In genomic region chr12:66130267-66131066, GRCh38 we compare ENCODE assay signal across 1 cellular context.
TF ChIP-seq lines count a peak whose summit lies in the region.

Gene LLPH, minus strand, starts transcription at chr12:66130750. Its CDS starts 1,644 bp downstream, at chr12:66129106.

TF ChIP-seq in HepG2, 621 proteins besides CTCF, POLR2A, EP300 and RAD21 (continued from another document and continues in another):
- peak; percentile 21; the same call in 1 of the 2 replicates for TF ChIP-seq KDM4B (CRISPR knock-in tag; IDR thresholded peaks at IDR 0.05)
- TF ChIP-seq ZNF484 (CRISPR knock-in tag; IDR thresholded peaks at IDR 0.05; ENCODE audit: borderline replicate concordance, low read depth) = no peak
- no peak for TF ChIP-seq IRF1 (CRISPR knock-in tag; IDR thresholded peaks at IDR 0.05; ENCODE audit: low read depth)
- TF ChIP-seq ZFP62 (CRISPR knock-in tag; IDR thresholded peaks at IDR 0.05) = no peak
- no peak; the same call in 1 of the 2 replicates for TF ChIP-seq HOXA5 (CRISPR knock-in tag; IDR thresholded peaks at IDR 0.05)
- TF ChIP-seq MED13 (CRISPR knock-in tag; IDR thresholded peaks at IDR 0.05) = no peak
- TF ChIP-seq RARA (CRISPR knock-in tag; IDR thresholded peaks at IDR 0.05) = no peak
- TF ChIP-seq MAFF (IDR thresholded peaks at IDR 0.05; ENCODE audit: low read depth, low read length) = no peak
- peak; percentile 94 for TF ChIP-seq ZNF501 (CRISPR knock-in tag; IDR thresholded peaks at IDR 0.05)
- peak; percentile 82 for TF ChIP-seq ZFX (CRISPR knock-in tag; IDR thresholded peaks at IDR 0.05; ENCODE audit: low read depth)
- TF ChIP-seq ZNF775 (CRISPR knock-in tag; IDR thresholded peaks at IDR 0.05; ENCODE audit: borderline replicate concordance) = no peak
- peak; percentile 77 for TF ChIP-seq ZFY (CRISPR knock-in tag; IDR thresholded peaks at IDR 0.05)
- TF ChIP-seq ZNF33B (CRISPR knock-in tag; IDR thresholded peaks at IDR 0.05) = 0 out of 2 replicates have a peak, but pooled peaks have one; percentile 28
- TF ChIP-seq ZBTB44 (CRISPR knock-in tag; IDR thresholded peaks at IDR 0.05) = no peak
- no peak; the same call in 1 of the 2 replicates for TF ChIP-seq ZNF30 (CRISPR knock-in tag; IDR thresholded peaks at IDR 0.05)
- no peak; the same call in 1 of the 2 replicates for TF ChIP-seq REPIN1 (CRISPR knock-in tag; IDR thresholded peaks at IDR 0.05; ENCODE audit: borderline replicate concordance, low read depth)
- TF ChIP-seq XRCC5 (optimal IDR thresholded peaks at IDR 0.05; ENCODE audit: low read length) = peak; percentile 71
- no peak for TF ChIP-seq NFYB (CRISPR knock-in tag; IDR thresholded peaks at IDR 0.05)
- no peak for TF ChIP-seq ZNF691 (CRISPR knock-in tag; IDR thresholded peaks at IDR 0.05; ENCODE audit: borderline replicate concordance, low read depth)
- peak; percentile 68; the same call in 1 of the 2 replicates for TF ChIP-seq HIVEP1 (CRISPR knock-in tag; IDR thresholded peaks at IDR 0.05)
- no peak for TF ChIP-seq TERF1 (CRISPR knock-in tag; IDR thresholded peaks at IDR 0.05)
- TF ChIP-seq RERE (CRISPR knock-in tag; IDR thresholded peaks at IDR 0.05; ENCODE audit: low read depth) = no peak
- TF ChIP-seq ZKSCAN5 (CRISPR knock-in tag; IDR thresholded peaks at IDR 0.05) = no peak
- no peak for TF ChIP-seq SALL2 (CRISPR knock-in tag; IDR thresholded peaks at IDR 0.05)
- TF ChIP-seq HDAC2 (CRISPR knock-in tag; IDR thresholded peaks at IDR 0.05) = peak; percentile 72
- peak; percentile 24; the same call in 1 of the 2 replicates for TF ChIP-seq TGIF2 (CRISPR knock-in tag; IDR thresholded peaks at IDR 0.05)
- no peak for TF ChIP-seq TSC22D2 (CRISPR knock-in tag; IDR thresholded peaks at IDR 0.05; ENCODE audit: borderline replicate concordance)
- TF ChIP-seq ZNF879 (CRISPR knock-in tag; IDR thresholded peaks at IDR 0.05) = no peak
- TF ChIP-seq CENPX (CRISPR knock-in tag; IDR thresholded peaks at IDR 0.05) = no peak
- no peak for TF ChIP-seq RFX5 (IDR thresholded peaks at IDR 0.05; ENCODE audit: low read depth, low read length)
- 0 out of 2 replicates have a peak, but pooled peaks have one; percentile 63 for TF ChIP-seq ISX (CRISPR knock-in tag; conservative IDR thresholded peaks at IDR 0.05)
- TF ChIP-seq DMTF1 (CRISPR knock-in tag; IDR thresholded peaks at IDR 0.05) = no peak
- TF ChIP-seq PHF5A (CRISPR knock-in tag; IDR thresholded peaks at IDR 0.05; ENCODE audit: low read depth, unreplicated experiment) = no peak
- TF ChIP-seq TRIM22 (IDR thresholded peaks at IDR 0.05) = no peak
- TF ChIP-seq MLXIP (CRISPR knock-in tag; IDR thresholded peaks at IDR 0.05; ENCODE audit: borderline replicate concordance) = 0 out of 2 replicates have a peak, but pooled peaks have one; percentile 34
- TF ChIP-seq ARNTL (CRISPR knock-in tag; IDR thresholded peaks at IDR 0.05) = no peak
- 0 out of 2 replicates have a peak, but pooled peaks have one; percentile 54 for TF ChIP-seq ZNF614 (CRISPR knock-in tag; IDR thresholded peaks at IDR 0.05; ENCODE audit: borderline replicate concordance)
- no peak for TF ChIP-seq GLMP (CRISPR knock-in tag; IDR thresholded peaks at IDR 0.05; ENCODE audit: borderline replicate concordance)
- TF ChIP-seq ZNF766 (CRISPR knock-in tag; IDR thresholded peaks at IDR 0.05; ENCODE audit: borderline replicate concordance) = no peak; the same call in 1 of the 2 replicates
- no peak for TF ChIP-seq ZFP1 (CRISPR knock-in tag; IDR thresholded peaks at IDR 0.05)
- TF ChIP-seq FUBP1 (CRISPR knock-in tag; IDR thresholded peaks at IDR 0.05; ENCODE audit: borderline replicate concordance) = no peak
- TF ChIP-seq ZNF781 (CRISPR knock-in tag; IDR thresholded peaks at IDR 0.05; ENCODE audit: borderline replicate concordance, not compliant biosample characterization) = no peak
